ENCODE assay signal across 14 cellular contexts in genomic region chr13:64540468-64540867, GRCh38.
"Had no signal": no experiment of that assay in that cellular context is flagged by ENCODE, and none has a peak within 500 bp of the region (broad histone marks: within the 10 kb centered on the region; RNA-seq: fewer than 3 reads in every experiment).

No MANE protein-coding gene starts in this region.

- H3K27ac ChIP-seq: prostate gland, stomach, thoracic aorta had no signal

- ATAC-seq: effector memory CD8-positive, alpha-beta T cell; right cardiac atrium; WTC11 had no signal

- H3K36me3 ChIP-seq: prostate gland, stomach, thoracic aorta had no signal

- DNase-seq: activated CD4-positive, alpha-beta memory T cell treated with anti-CD3 and anti-CD28 coated beads, Interleukin-2, amount 10 ng/mL, durations not matched to agents 7 days and 5 days; activated CD4-positive, alpha-beta T cell treated with anti-CD3 and anti-CD28 coated beads for 4 hours; activated gamma-delta T cell; activated T-cell treated with anti-CD3 and anti-CD28 coated beads, Interleukin-2, amount 50 U/mL, for 48 hours; amygdala; effector memory CD8-positive, alpha-beta T cell; hippocampal formation; nucleus accumbens; right cardiac atrium; stomach; T-helper 2 cell had no signal

- H3K4me3 ChIP-seq: prostate gland, stomach, thoracic aorta had no signal

- H3K27me3 ChIP-seq: stomach had no signal

- H3K4me1 ChIP-seq: prostate gland, stomach had no signal

- H3K9me3 ChIP-seq: prostate gland, stomach, thoracic aorta had no signal
